In the genomic region with DNA sequence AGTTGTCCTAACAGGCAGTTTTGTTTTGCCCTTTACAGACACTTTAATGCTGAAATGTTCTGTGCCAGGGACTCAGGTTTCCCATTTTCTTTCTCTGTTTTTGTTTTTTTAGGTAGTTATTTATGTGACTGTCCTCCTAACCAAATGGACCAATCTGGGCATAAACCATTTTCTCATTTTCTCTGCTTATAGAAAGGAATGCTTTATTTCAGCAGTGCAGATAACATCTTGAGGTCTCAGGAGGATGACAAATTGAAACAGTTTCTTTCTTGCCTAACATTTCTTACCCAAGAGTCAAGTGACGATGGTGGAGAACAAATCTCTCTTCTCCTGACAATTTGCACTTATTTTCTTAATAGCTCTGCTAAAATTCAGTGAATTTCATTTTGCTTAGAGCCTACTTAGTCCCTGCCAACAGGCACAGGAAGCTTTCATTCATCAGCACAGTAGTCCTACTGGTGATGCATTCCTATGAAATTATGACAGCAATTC, we compare ENCODE assay signal across 1 cellular context.
TF ChIP-seq lines count a peak whose summit lies in the region.

No MANE protein-coding gene starts in this region.

TF ChIP-seq in SK-N-SH, 30 proteins besides CTCF, POLR2A, EP300 and RAD21 (continued from another document):
- TF ChIP-seq, protein P1, sequence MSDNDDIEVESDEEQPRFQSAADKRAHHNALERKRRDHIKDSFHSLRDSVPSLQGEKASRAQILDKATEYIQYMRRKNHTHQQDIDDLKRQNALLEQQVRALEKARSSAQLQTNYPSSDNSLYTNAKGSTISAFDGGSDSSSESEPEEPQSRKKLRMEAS (IDR thresholded peaks at IDR 0.05; ENCODE audit: low read depth): no peak
- TF ChIP-seq RXRA (IDR thresholded peaks at IDR 0.05; ENCODE audit: borderline replicate concordance, low read depth) (0 out of 2 replicates have a peak, but pooled peaks have one; percentile 10), EZH2phosphoT487 (IDR thresholded peaks at IDR 0.05; ENCODE audit: borderline replicate concordance, low read depth) (no peak), FOXJ3 (CRISPR knock-in tag; IDR thresholded peaks at IDR 0.05) (no peak), POLR2AphosphoS5 (IDR thresholded peaks at IDR 0.05; ENCODE audit: low read depth, low read length) (0 out of 2 replicates have a peak, but pooled peaks have one; percentile 17), GABPA (IDR thresholded peaks at IDR 0.05; ENCODE audit: low read depth) (no peak), PBX3 (IDR thresholded peaks at IDR 0.05) (peak; percentile 83), SMC3 (IDR thresholded peaks at IDR 0.05; ENCODE audit: low read depth, low read length) (no peak), NRF1 (IDR thresholded peaks at IDR 0.05; ENCODE audit: low read depth, low read length) (no peak), TEAD4 (IDR thresholded peaks at IDR 0.05; ENCODE audit: borderline replicate concordance, insufficient read depth) (peak; percentile 43; the same call in 1 of the 2 replicates), CHD2 (IDR thresholded peaks at IDR 0.05; ENCODE audit: low read length, partially characterized antibody) (no peak), NFIC (IDR thresholded peaks at IDR 0.05; ENCODE audit: borderline replicate concordance) (peak; percentile 47; the same call in 1 of the 2 replicates), GATA2 (CRISPR knock-in tag; IDR thresholded peaks at IDR 0.05) (peak; percentile 36; the same call in 1 of the 2 replicates)
- TF ChIP-seq, protein P2, sequence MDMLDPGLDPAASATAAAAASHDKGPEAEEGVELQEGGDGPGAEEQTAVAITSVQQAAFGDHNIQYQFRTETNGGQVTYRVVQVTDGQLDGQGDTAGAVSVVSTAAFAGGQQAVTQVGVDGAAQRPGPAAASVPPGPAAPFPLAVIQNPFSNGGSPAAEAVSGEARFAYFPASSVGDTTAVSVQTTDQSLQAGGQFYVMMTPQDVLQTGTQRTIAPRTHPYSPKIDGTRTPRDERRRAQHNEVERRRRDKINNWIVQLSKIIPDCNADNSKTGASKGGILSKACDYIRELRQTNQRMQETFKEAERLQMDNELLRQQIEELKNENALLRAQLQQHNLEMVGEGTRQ (IDR thresholded peaks at IDR 0.05; ENCODE audit: borderline replicate concordance, low read depth, low read length): no peak
- TF ChIP-seq, protein P3, sequence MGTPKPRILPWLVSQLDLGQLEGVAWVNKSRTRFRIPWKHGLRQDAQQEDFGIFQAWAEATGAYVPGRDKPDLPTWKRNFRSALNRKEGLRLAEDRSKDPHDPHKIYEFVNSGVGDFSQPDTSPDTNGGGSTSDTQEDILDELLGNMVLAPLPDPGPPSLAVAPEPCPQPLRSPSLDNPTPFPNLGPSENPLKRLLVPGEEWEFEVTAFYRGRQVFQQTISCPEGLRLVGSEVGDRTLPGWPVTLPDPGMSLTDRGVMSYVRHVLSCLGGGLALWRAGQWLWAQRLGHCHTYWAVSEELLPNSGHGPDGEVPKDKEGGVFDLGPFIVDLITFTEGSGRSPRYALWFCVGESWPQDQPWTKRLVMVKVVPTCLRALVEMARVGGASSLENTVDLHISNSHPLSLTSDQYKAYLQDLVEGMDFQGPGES (IDR thresholded peaks at IDR 0.05; ENCODE audit: low read depth, low read length): no peak
- TF ChIP-seq, protein P4, sequence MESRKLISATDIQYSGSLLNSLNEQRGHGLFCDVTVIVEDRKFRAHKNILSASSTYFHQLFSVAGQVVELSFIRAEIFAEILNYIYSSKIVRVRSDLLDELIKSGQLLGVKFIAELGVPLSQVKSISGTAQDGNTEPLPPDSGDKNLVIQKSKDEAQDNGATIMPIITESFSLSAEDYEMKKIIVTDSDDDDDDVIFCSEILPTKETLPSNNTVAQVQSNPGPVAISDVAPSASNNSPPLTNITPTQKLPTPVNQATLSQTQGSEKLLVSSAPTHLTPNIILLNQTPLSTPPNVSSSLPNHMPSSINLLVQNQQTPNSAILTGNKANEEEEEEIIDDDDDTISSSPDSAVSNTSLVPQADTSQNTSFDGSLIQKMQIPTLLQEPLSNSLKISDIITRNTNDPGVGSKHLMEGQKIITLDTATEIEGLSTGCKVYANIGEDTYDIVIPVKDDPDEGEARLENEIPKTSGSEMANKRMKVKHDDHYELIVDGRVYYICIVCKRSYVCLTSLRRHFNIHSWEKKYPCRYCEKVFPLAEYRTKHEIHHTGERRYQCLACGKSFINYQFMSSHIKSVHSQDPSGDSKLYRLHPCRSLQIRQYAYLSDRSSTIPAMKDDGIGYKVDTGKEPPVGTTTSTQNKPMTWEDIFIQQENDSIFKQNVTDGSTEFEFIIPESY (IDR thresholded peaks at IDR 0.05; ENCODE audit: borderline replicate concordance, low read depth): peak; percentile 12; the same call in 1 of the 2 replicates
TF ChIP-seq in SK-N-SH: peak in this region for 11.
